Comparison of ENCODE assay signal across 9 cellular contexts in the genomic region with DNA sequence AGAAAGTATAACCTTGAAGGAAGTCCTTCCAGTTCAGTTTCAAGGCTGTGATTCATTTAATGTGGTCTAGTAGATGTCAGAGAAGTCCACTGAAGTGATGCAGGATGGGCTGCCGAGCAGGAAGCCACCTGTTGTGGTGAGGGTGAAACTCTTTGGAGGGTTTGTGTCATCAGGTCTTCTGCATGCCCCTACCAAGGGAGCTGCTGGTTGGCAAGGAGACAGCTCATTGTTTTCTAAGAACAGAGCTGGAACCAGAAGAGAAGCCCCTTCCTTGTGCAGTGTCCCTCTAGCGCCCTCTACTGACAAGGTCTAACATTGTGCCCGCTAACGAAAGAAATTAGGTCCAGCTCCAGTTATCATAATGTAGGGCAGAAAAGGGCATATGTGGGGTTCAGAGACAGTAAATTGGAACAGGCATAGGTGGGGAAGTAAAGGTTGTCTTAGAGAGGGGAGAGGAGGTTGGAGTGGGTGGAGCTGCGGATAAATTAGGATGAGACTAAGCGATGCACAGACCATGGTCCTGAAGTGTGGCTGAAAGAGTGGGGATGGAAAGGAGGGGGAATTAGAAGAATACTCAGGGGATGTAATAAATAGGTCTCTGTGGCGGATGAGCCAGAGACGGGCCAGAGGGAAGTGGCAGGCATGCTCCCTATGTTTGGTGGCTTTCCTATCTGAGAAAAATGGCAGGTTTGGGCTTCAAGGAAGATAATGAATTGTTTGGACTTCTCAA.
DNase-seq lines count a peak whose midpoint lies in the region; ATAC-seq and TF ChIP-seq lines count a peak whose summit lies in the region.
"Had no signal": no experiment of that assay in that cellular context is flagged by ENCODE, and none has a peak within 500 bp of the region (broad histone marks: within the 10 kb centered on the region; RNA-seq: fewer than 3 reads in every experiment).

No MANE protein-coding gene starts in this region.

- peak overlapping the region; percentile 57 for H3K27ac Mint-ChIP-seq in endothelial cell (ENCODE audit: unreplicated experiment)
- no peak overlapping the region for H3K27ac Mint-ChIP-seq in natural killer cell

- H3K9me3 Mint-ChIP-seq in endothelial cell (ENCODE audit: unreplicated experiment): no peaks in the 10 kb centered on the region
- no peaks in the 10 kb centered on the region for H3K9me3 Mint-ChIP-seq in natural killer cell

- H3K4me3 ChIP-seq in NB4 (ENCODE audit: low read depth, low read length): no peak overlapping the region
- H3K4me3 ChIP-seq: SJSA1 had no signal

- TF ChIP-seq POLR2A in NB4 (IDR thresholded peaks at IDR 0.05; ENCODE audit: extremely low read depth, insufficient read length): no peak

- H3K36me3 Mint-ChIP-seq in endothelial cell (ENCODE audit: low read depth, unreplicated experiment) (no peaks in the 10 kb centered on the region), natural killer cell (no peaks in the 10 kb centered on the region)

- peak; percentile 80 for DNase-seq in Ammon's horn (ENCODE audit: low spot score)
- DNase-seq in GM13976 (ENCODE audit: low spot score): peak; percentile 33
- peak; percentile 74 for DNase-seq in NB4 (ENCODE audit: low read depth)
- peak; percentile 14 for DNase-seq in SKM-1 (lab: John Stamatoyannopoulos, UW; ENCODE audit: unreplicated experiment)
- peak; percentile 71 for DNase-seq in endothelial cell (ENCODE audit: low spot score)
- peak; percentile 16 for DNase-seq in natural killer cell
- DNase-seq in effector CD8-positive, alpha-beta T cell (lab: John Stamatoyannopoulos, UW): no peak

- H3K4me1 Mint-ChIP-seq in endothelial cell (ENCODE audit: unreplicated experiment) (no peaks in the 10 kb centered on the region), natural killer cell (peaks cover 0 to 5% of the 10 kb centered on the region in 2 donors)

- peaks cover 1% of the 10 kb centered on the region for H3K27me3 Mint-ChIP-seq in endothelial cell (ENCODE audit: unreplicated experiment)
- peaks cover 0 to 8% of the 10 kb centered on the region in 2 donors for H3K27me3 Mint-ChIP-seq in natural killer cell (ENCODE audit: low read depth in 2 of 2)

- intact Hi-C loops in natural killer cell (cut with micrococcal nuclease): loop anchor here (2.0 to 10.0 kb wide), 2 partner anchors 257 to 543 kb away; no protein-coding TSS in a partner anchor

- ATAC-seq in HG02623 (IDR thresholded peaks at IDR 0.05; ENCODE audit: unreplicated experiment): peak; percentile 95
- peak; percentile 76 to 82 (median 81) for ATAC-seq in natural killer cell

- TF ChIP-seq CTCF in GM13976 (IDR thresholded peaks at IDR 0.05; ENCODE audit: borderline replicate concordance, control extremely low read depth, extremely low read depth, insufficient read depth, missing control alignments) (peak; percentile 74), NB4 (IDR thresholded peaks at IDR 0.05; ENCODE audit: low read depth, low read length) (peak; percentile 96), endothelial cell (IDR thresholded peaks at IDR 0.05; ENCODE audit: unreplicated experiment) (peak; percentile 88), natural killer cell (IDR thresholded peaks at IDR 0.05) (peak; percentile 68)

- in situ Hi-C loops in GM13976 (cut with MboI; ENCODE audit: low sequenced_read_pairs, unreplicated experiment): no loop called here

- H3K4me3 Mint-ChIP-seq in endothelial cell (ENCODE audit: unreplicated experiment) (no peak overlapping the region), natural killer cell (no peak overlapping the region)
